Comparison of ENCODE assay signal across 29 cellular contexts in genomic region chr1:82165304-82165703, GRCh38.
"Had no signal": no experiment of that assay in that cellular context is flagged by ENCODE, and none has a peak within 500 bp of the region (broad histone marks: within the 10 kb centered on the region; RNA-seq: fewer than 3 reads in every experiment).

No MANE protein-coding gene starts in this region.

- DNase-seq: colonic mucosa; cortex of kidney; dermis blood vessel endothelial cell; dorsolateral prefrontal cortex; effector CD4-positive, alpha-beta T cell; effector CD8-positive, alpha-beta T cell; effector memory CD4-positive, alpha-beta T cell; effector memory CD8-positive, alpha-beta T cell; endodermal cell; erythroblast; esophagus squamous epithelium; foreskin fibroblast; foreskin keratinocyte; foreskin melanocyte; gastrocnemius medialis; glutamatergic neuron; head of caudate nucleus; heart left ventricle; heart right ventricle had no signal

- H3K4me3 ChIP-seq: colonic mucosa, coronary artery, dorsolateral prefrontal cortex, esophagus muscularis mucosa, esophagus squamous epithelium, gastrocnemius medialis, gastroesophageal sphincter, heart left ventricle, heart right ventricle, hepatocyte had no signal

- H3K4me1 ChIP-seq: colonic mucosa, heart right ventricle had no signal

- FAIRE-seq: colon, endometrium, endothelial cell of umbilical vein, frontal cortex had no signal

- ATAC-seq: effector memory CD8-positive, alpha-beta T cell; esophagus mucosa; foreskin keratinocyte; gastrocnemius medialis; gastroesophageal sphincter; heart left ventricle; heart right ventricle had no signal

- H3K36me3 ChIP-seq: colonic mucosa, esophagus muscularis mucosa, esophagus squamous epithelium, gastrocnemius medialis, gastroesophageal sphincter, heart left ventricle, heart right ventricle had no signal

- H2AFZ ChIP-seq: hepatocyte had no signal

- H3K27me3 ChIP-seq: colonic mucosa, dorsolateral prefrontal cortex, esophagus muscularis mucosa, esophagus squamous epithelium, foreskin keratinocyte, gastrocnemius medialis, gastroesophageal sphincter, heart left ventricle, heart right ventricle, hepatocyte had no signal

- H3K79me2 ChIP-seq: hepatocyte had no signal

- H3K4me2 ChIP-seq: hepatocyte had no signal

- H3K27ac ChIP-seq: colonic mucosa, coronary artery, dorsolateral prefrontal cortex, epithelial cell of prostate, esophagus muscularis mucosa, esophagus squamous epithelium, foreskin keratinocyte, gastrocnemius medialis, gastroesophageal sphincter, heart left ventricle, heart right ventricle, hepatocyte had no signal

- H3K9me3 ChIP-seq: colonic mucosa, esophagus muscularis mucosa, esophagus squamous epithelium, gastrocnemius medialis, gastroesophageal sphincter, heart left ventricle had no signal
